In the genomic region with DNA sequence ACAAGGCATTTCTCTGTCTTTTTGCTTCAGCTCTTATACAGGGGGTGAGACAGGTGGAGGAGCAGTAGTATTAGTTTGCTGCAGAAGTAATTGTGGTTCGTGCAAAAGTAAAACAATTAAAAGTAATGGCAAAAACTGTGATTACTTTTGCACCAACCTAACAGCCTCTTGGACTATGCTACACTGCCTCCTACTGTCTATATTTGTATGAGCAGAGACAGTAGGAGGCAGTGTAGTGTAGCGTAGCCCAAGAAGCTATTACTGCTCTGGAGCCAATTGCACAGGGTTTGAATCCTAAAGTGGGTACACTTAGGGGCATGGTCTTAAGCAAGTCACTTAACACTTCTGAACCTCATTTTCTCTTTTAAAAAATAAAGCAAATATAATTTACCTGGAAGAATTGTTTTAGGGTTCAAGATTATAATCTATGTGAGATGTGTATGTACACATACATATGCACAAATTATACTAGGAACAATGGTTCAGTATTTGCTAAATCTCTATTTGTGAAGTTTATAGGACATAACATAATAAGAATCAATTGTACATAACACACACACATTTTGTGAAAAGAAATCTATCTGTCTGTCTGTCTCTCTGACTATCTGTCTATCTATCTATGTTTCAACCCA, we compare ENCODE assay signal across 9 cellular contexts.
DNase-seq lines count a peak whose midpoint lies in the region; ATAC-seq, FAIRE-seq and TF ChIP-seq lines count a peak whose summit lies in the region.
"Had no signal": no experiment of that assay in that cellular context is flagged by ENCODE, and none has a peak within 500 bp of the region (broad histone marks: within the 10 kb centered on the region; RNA-seq: fewer than 3 reads in every experiment).

No MANE protein-coding gene starts in this region.

- TF ChIP-seq POLR2A in GM12892 (IDR thresholded peaks at IDR 0.05; ENCODE audit: low read depth, low read length), result no peak

- no peaks in the 10 kb centered on the region for H3K9me3 ChIP-seq in Panc1 (ENCODE audit: control insufficient read depth, insufficient read depth, low read depth, low read length)
- H3K9me3 ChIP-seq: thoracic aorta had no signal

- peak; percentile 51 for TF ChIP-seq CTCF in Panc1 (IDR thresholded peaks at IDR 0.05)

- DNase-seq in Panc1 (ENCODE audit: low read depth, low spot score) (peak; percentile 17), iPS DF 4.7 (ENCODE audit: extremely low read depth, low spot score) (peak; percentile 5), amniotic stem cell (lab: John Stamatoyannopoulos, UW) (no peak), GM12892 (ENCODE audit: insufficient read length) (no peak), AG08396 (ENCODE audit: low spot score) (no peak)
- no peak for DNase-seq in activated naive CD4-positive, alpha-beta T cell treated with anti-CD3 and anti-CD28 coated beads, Interleukin-2, amount 10 ng/mL, durations not matched to agents 7 days and 5 days

- no peaks in the 10 kb centered on the region for H3K27me3 ChIP-seq in Panc1 (ENCODE audit: control insufficient read depth, insufficient read depth, low read length)

- CTCF ChIA-PET in Panc1 (lab: Charles Lee), result no interaction called here
- CTCF ChIA-PET in activated naive CD4-positive, alpha-beta T cell treated with anti-CD3 and anti-CD28 coated beads, Interleukin-2, amount 10 ng/mL, durations not matched to agents 7 days and 5 days (lab: Charles Lee), result no interaction called here

- no peak overlapping the region for H3K27ac Mint-ChIP-seq in activated naive CD4-positive, alpha-beta T cell treated with anti-CD3 and anti-CD28 coated beads, Interleukin-2, amount 10 ng/mL, durations not matched to agents 7 days and 5 days

- in situ Hi-C loops in Panc1 (cut with HindIII; ENCODE audit: low pct_unique_long_range_greater_than_20kb, low sequenced_read_pairs), result no loop called here

- H3K27me3 Mint-ChIP-seq in activated naive CD4-positive, alpha-beta T cell treated with anti-CD3 and anti-CD28 coated beads, Interleukin-2, amount 10 ng/mL, durations not matched to agents 7 days and 5 days, result no peaks in the 10 kb centered on the region

- no peaks in the 10 kb centered on the region for H3K36me3 ChIP-seq in Panc1 (ENCODE audit: control insufficient read depth, insufficient read depth, low read length)
- H3K36me3 ChIP-seq: thoracic aorta had no signal

- H3K9me3 Mint-ChIP-seq in activated naive CD4-positive, alpha-beta T cell treated with anti-CD3 and anti-CD28 coated beads, Interleukin-2, amount 10 ng/mL, durations not matched to agents 7 days and 5 days, result no peaks in the 10 kb centered on the region

- POLR2A ChIA-PET in Panc1 (lab: Charles Lee), result no interaction called here

- no TSS peak for BruUV-seq in Panc1 (replicated peaks; lab: Mats Ljungman, UMichigan)

- intact Hi-C loops in Panc1 (cut with micrococcal nuclease; ENCODE audit: unreplicated experiment), result no loop called here

- no peaks in the 10 kb centered on the region for H3K4me1 Mint-ChIP-seq in activated naive CD4-positive, alpha-beta T cell treated with anti-CD3 and anti-CD28 coated beads, Interleukin-2, amount 10 ng/mL, durations not matched to agents 7 days and 5 days

- ATAC-seq in GM18861 (IDR thresholded peaks at IDR 0.05; ENCODE audit: unreplicated experiment), result peak; percentile 56
- peak; percentile 92 for ATAC-seq in HG03025 (IDR thresholded peaks at IDR 0.05; ENCODE audit: low FRiP score, unreplicated experiment)
- no peak for ATAC-seq in Panc1

- no peak for FAIRE-seq in GM12892 (lab: Jason Lieb, UNC)

- no peak overlapping the region for H3K4me3 ChIP-seq in Panc1 (ENCODE audit: low read depth in 2 of 2, low read length in 2 of 2)
- H3K4me3 ChIP-seq: thoracic aorta had no signal

- H3K4me1 ChIP-seq in Panc1 (ENCODE audit: control insufficient read depth, insufficient read depth, low read length), result no peaks in the 10 kb centered on the region

- no peak overlapping the region for H3K27ac ChIP-seq in Panc1 (ENCODE audit: low read length)
- H3K27ac ChIP-seq: thoracic aorta had no signal

- no peak overlapping the region for H3K4me3 Mint-ChIP-seq in activated naive CD4-positive, alpha-beta T cell treated with anti-CD3 and anti-CD28 coated beads, Interleukin-2, amount 10 ng/mL, durations not matched to agents 7 days and 5 days

- H3K36me3 Mint-ChIP-seq in activated naive CD4-positive, alpha-beta T cell treated with anti-CD3 and anti-CD28 coated beads, Interleukin-2, amount 10 ng/mL, durations not matched to agents 7 days and 5 days, result no peaks in the 10 kb centered on the region

Comparison
In these comparisons a context has a peak if more than half of its experiments do, and no peak if none do; other contexts are left out.
1. DNase-seq: peak in Panc1 (single experiment) and iPS DF 4.7 (single experiment); none in activated naive CD4-positive, alpha-beta T cell treated with anti-CD3 and anti-CD28 coated beads, Interleukin-2, amount 10 ng/mL, durations not matched to agents 7 days and 5 days (single experiment), amniotic stem cell (single experiment), GM12892 (single experiment) and AG08396 (single experiment).